1 cellular context compared by ENCODE assay signal in the genomic region with DNA sequence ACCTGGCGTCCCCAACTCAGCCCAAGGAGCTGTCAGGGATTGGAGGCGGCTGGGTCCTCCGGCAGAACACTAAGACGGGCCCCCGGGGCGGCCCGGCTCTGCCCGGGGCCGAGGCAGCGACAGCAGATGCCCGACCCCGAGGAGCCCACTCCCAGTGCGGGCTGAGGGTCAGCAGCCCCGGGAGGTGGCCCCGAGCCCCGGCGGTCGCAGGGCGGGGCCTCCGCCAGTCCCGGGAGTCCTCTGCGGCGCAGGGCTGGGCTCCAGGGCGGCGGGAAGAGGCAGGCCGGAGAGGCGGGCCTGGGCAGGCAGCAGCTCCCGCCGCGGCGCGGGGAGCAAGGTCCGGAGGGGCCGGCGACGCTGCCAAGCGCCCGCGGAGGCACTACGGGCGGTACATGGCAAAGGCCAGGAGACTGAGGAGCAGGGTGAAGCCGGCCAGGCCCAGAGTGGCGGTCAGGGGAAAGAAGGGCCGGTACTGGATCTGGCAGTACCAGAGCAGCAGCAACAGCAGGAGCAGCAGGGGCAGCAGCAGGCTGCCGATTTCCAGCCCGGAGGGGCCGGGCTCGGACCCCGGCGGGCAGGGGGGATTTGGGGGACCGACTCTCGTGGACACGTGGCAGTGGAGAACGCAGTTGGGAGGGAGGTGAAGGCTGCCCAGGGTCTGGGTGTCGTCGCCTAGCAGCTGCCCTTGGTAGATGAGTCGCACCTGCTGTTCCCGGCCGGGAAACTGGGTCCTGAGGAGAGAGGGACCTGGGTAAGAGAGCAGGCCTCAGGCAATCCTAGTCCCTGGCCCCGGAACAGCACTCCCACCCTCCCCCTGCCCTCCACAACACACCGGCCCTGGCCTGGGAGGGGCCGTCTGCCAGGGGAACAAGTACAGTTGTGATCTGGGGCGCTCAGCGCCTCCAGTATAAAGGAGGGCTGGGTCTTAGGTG.
TF ChIP-seq lines count a peak whose summit lies in the region.

No MANE protein-coding gene starts in this region.

TF ChIP-seq in HepG2, 621 proteins besides CTCF, POLR2A, EP300 and RAD21 (continued from another document and continues in another):
- TF ChIP-seq, protein P1, sequence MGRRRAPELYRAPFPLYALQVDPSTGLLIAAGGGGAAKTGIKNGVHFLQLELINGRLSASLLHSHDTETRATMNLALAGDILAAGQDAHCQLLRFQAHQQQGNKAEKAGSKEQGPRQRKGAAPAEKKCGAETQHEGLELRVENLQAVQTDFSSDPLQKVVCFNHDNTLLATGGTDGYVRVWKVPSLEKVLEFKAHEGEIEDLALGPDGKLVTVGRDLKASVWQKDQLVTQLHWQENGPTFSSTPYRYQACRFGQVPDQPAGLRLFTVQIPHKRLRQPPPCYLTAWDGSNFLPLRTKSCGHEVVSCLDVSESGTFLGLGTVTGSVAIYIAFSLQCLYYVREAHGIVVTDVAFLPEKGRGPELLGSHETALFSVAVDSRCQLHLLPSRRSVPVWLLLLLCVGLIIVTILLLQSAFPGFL (CRISPR knock-in tag; IDR thresholded peaks at IDR 0.05): no peak
- TF ChIP-seq, protein P2, sequence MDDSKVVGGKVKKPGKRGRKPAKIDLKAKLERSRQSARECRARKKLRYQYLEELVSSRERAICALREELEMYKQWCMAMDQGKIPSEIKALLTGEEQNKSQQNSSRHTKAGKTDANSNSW (CRISPR knock-in tag; IDR thresholded peaks at IDR 0.05; ENCODE audit: borderline replicate concordance): no peak
- TF ChIP-seq JUND (CRISPR knock-in tag; IDR thresholded peaks at IDR 0.05) (no peak), KLF12 (CRISPR knock-in tag; IDR thresholded peaks at IDR 0.05; ENCODE audit: borderline replicate concordance) (0 out of 2 replicates have a peak, but pooled peaks have one; percentile 5), POLR2AphosphoS5 (IDR thresholded peaks at IDR 0.05; ENCODE audit: low read depth, low read length) (no peak), ZKSCAN1 (IDR thresholded peaks at IDR 0.05; ENCODE audit: low read length) (no peak), STAG1 (CRISPR knock-in tag; IDR thresholded peaks at IDR 0.05) (no peak), MIXL1 (CRISPR knock-in tag; IDR thresholded peaks at IDR 0.05) (no peak), NFAT5 (CRISPR knock-in tag; IDR thresholded peaks at IDR 0.05) (no peak), CHD4 (IDR thresholded peaks at IDR 0.05; ENCODE audit: borderline replicate concordance, low read length) (no peak), SMAD1 (CRISPR knock-in tag; IDR thresholded peaks at IDR 0.05; ENCODE audit: borderline replicate concordance, low read depth) (no peak), NFIB (CRISPR knock-in tag; IDR thresholded peaks at IDR 0.05; ENCODE audit: borderline replicate concordance) (no peak), NR1H2 (CRISPR knock-in tag; IDR thresholded peaks at IDR 0.05; ENCODE audit: borderline replicate concordance, low read depth) (no peak), ZNF768 (CRISPR knock-in tag; IDR thresholded peaks at IDR 0.05) (no peak), ZNF839 (CRISPR knock-in tag; IDR thresholded peaks at IDR 0.05; ENCODE audit: borderline replicate concordance) (no peak), RARA (CRISPR knock-in tag; IDR thresholded peaks at IDR 0.05) (no peak), ZNF343 (CRISPR knock-in tag; IDR thresholded peaks at IDR 0.05) (no peak), ZNF577 (CRISPR knock-in tag; IDR thresholded peaks at IDR 0.05; ENCODE audit: borderline replicate concordance, low read depth) (no peak), NFE2L2 (IDR thresholded peaks at IDR 0.05; ENCODE audit: low read length) (no peak), FOXO1 (CRISPR knock-in tag; IDR thresholded peaks at IDR 0.05) (no peak), YY1 (IDR thresholded peaks at IDR 0.05; ENCODE audit: insufficient read depth, insufficient replicate concordance, low read depth, low read length) (no peak), SNRNP70 (IDR thresholded peaks at IDR 0.05; ENCODE audit: low read depth, low read length) (no peak), AGO1 (IDR thresholded peaks at IDR 0.05; ENCODE audit: low read depth, low read length, poor library complexity, severe bottlenecking) (no peak), YEATS4 (CRISPR knock-in tag; IDR thresholded peaks at IDR 0.05; ENCODE audit: borderline replicate concordance) (0 out of 2 replicates have a peak, but pooled peaks have one; percentile 19), ZNF7 (CRISPR knock-in tag; IDR thresholded peaks at IDR 0.05) (no peak), HNRNPUL1 (IDR thresholded peaks at IDR 0.05; ENCODE audit: low read depth, low read length) (no peak), ZFP82 (CRISPR knock-in tag; IDR thresholded peaks at IDR 0.05; ENCODE audit: borderline replicate concordance) (0 out of 2 replicates have a peak, but pooled peaks have one; percentile 8), ZNF335 (CRISPR knock-in tag; IDR thresholded peaks at IDR 0.05) (no peak), ZNF234 (CRISPR knock-in tag; conservative IDR thresholded peaks at IDR 0.05) (no peak), ZNF580 (CRISPR knock-in tag; IDR thresholded peaks at IDR 0.05; ENCODE audit: borderline replicate concordance, low read depth) (no peak)
- TF ChIP-seq, protein P3, sequence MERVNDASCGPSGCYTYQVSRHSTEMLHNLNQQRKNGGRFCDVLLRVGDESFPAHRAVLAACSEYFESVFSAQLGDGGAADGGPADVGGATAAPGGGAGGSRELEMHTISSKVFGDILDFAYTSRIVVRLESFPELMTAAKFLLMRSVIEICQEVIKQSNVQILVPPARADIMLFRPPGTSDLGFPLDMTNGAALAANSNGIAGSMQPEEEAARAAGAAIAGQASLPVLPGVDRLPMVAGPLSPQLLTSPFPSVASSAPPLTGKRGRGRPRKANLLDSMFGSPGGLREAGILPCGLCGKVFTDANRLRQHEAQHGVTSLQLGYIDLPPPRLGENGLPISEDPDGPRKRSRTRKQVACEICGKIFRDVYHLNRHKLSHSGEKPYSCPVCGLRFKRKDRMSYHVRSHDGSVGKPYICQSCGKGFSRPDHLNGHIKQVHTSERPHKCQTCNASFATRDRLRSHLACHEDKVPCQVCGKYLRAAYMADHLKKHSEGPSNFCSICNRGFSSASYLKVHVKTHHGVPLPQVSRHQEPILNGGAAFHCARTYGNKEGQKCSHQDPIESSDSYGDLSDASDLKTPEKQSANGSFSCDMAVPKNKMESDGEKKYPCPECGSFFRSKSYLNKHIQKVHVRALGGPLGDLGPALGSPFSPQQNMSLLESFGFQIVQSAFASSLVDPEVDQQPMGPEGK (CRISPR knock-in tag; IDR thresholded peaks at IDR 0.05): 0 out of 2 replicates have a peak, but pooled peaks have one; percentile 19
- TF ChIP-seq, protein P4, sequence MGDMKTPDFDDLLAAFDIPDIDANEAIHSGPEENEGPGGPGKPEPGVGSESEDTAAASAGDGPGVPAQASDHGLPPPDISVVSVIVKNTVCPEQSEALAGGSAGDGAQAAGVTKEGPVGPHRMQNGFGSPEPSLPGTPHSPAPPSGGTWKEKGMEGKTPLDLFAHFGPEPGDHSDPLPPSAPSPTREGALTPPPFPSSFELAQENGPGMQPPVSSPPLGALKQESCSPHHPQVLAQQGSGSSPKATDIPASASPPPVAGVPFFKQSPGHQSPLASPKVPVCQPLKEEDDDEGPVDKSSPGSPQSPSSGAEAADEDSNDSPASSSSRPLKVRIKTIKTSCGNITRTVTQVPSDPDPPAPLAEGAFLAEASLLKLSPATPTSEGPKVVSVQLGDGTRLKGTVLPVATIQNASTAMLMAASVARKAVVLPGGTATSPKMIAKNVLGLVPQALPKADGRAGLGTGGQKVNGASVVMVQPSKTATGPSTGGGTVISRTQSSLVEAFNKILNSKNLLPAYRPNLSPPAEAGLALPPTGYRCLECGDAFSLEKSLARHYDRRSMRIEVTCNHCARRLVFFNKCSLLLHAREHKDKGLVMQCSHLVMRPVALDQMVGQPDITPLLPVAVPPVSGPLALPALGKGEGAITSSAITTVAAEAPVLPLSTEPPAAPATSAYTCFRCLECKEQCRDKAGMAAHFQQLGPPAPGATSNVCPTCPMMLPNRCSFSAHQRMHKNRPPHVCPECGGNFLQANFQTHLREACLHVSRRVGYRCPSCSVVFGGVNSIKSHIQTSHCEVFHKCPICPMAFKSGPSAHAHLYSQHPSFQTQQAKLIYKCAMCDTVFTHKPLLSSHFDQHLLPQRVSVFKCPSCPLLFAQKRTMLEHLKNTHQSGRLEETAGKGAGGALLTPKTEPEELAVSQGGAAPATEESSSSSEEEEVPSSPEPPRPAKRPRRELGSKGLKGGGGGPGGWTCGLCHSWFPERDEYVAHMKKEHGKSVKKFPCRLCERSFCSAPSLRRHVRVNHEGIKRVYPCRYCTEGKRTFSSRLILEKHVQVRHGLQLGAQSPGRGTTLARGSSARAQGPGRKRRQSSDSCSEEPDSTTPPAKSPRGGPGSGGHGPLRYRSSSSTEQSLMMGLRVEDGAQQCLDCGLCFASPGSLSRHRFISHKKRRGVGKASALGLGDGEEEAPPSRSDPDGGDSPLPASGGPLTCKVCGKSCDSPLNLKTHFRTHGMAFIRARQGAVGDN (CRISPR knock-in tag; IDR thresholded peaks at IDR 0.05): no peak
- TF ChIP-seq, protein P5, sequence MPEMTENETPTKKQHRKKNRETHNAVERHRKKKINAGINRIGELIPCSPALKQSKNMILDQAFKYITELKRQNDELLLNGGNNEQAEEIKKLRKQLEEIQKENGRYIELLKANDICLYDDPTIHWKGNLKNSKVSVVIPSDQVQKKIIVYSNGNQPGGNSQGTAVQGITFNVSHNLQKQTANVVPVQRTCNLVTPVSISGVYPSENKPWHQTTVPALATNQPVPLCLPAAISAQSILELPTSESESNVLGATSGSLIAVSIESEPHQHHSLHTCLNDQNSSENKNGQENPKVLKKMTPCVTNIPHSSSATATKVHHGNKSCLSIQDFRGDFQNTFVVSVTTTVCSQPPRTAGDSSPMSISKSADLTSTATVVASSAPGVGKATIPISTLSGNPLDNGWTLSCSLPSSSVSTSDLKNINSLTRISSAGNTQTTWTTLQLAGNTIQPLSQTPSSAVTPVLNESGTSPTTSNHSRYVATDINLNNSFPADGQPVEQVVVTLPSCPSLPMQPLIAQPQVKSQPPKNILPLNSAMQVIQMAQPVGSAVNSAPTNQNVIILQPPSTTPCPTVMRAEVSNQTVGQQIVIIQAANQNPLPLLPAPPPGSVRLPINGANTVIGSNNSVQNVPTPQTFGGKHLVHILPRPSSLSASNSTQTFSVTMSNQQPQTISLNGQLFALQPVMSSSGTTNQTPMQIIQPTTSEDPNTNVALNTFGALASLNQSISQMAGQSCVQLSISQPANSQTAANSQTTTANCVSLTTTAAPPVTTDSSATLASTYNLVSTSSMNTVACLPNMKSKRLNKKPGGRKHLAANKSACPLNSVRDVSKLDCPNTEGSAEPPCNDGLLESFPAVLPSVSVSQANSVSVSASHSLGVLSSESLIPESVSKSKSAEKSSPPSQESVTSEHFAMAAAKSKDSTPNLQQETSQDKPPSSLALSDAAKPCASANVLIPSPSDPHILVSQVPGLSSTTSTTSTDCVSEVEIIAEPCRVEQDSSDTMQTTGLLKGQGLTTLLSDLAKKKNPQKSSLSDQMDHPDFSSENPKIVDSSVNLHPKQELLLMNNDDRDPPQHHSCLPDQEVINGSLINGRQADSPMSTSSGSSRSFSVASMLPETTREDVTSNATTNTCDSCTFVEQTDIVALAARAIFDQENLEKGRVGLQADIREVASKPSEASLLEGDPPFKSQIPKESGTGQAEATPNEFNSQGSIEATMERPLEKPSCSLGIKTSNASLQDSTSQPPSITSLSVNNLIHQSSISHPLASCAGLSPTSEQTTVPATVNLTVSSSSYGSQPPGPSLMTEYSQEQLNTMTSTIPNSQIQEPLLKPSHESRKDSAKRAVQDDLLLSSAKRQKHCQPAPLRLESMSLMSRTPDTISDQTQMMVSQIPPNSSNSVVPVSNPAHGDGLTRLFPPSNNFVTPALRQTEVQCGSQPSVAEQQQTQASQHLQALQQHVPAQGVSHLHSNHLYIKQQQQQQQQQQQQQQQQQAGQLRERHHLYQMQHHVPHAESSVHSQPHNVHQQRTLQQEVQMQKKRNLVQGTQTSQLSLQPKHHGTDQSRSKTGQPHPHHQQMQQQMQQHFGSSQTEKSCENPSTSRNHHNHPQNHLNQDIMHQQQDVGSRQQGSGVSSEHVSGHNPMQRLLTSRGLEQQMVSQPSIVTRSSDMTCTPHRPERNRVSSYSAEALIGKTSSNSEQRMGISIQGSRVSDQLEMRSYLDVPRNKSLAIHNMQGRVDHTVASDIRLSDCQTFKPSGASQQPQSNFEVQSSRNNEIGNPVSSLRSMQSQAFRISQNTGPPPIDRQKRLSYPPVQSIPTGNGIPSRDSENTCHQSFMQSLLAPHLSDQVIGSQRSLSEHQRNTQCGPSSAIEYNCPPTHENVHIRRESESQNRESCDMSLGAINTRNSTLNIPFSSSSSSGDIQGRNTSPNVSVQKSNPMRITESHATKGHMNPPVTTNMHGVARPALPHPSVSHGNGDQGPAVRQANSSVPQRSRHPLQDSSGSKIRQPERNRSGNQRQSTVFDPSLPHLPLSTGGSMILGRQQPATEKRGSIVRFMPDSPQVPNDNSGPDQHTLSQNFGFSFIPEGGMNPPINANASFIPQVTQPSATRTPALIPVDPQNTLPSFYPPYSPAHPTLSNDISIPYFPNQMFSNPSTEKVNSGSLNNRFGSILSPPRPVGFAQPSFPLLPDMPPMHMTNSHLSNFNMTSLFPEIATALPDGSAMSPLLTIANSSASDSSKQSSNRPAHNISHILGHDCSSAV (CRISPR knock-in tag; IDR thresholded peaks at IDR 0.05; ENCODE audit: borderline replicate concordance): no peak
